ENCODE assay signal across 6 cellular contexts in genomic region chr7:67401492-67401891, GRCh38.
"Had no signal": no experiment of that assay in that cellular context is flagged by ENCODE, and none has a peak within 500 bp of the region (broad histone marks: within the 10 kb centered on the region; RNA-seq: fewer than 3 reads in every experiment).

No MANE protein-coding gene starts in this region.

- DNase-seq: H9, HCEC 1CT, IMR-90, KG1 had no signal

- H3K4me3 ChIP-seq: GM23338, K562 had no signal

- ATAC-seq: GM23338, K562 had no signal
